Comparison of ENCODE assay signal across 1 cellular context in the genomic region with DNA sequence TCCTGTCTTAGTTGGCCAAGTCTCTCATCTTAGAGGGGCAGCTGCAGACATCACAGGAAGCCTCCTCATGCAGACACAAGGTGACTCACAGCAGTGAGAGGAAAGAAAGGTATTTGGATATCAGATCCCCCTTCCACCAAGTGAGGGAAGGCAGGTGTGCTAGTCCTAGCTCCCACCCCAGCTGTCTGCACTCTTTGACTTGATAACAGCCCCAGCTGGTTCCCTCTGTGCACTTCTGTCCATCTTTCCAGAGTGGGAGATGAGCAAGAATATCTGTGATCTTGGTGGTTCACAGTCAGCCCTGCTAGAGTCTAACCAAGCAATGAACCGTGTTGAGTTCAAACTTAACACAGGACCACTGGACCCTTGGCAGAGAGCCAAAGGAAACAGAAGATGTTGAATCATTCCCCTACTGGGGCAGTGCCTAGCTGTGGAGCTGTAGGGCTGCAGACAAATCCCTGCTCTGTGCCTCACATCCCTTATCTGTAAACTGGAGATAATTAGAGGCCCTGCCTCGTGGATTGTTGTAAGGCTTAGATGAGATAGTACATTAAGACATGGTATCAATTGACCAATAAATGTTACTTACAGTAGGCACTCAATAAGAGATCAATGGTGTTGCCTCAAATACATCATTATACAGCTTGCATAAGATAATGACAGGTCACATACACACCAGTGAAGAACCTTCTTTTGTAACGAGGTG.
A peak's percentile ranks its signal among the peaks of the same experiment; 100 is the strongest.
TF ChIP-seq lines count a peak whose summit lies in the region.

No MANE protein-coding gene starts in this region.

TF ChIP-seq in HepG2, 621 proteins besides CTCF, POLR2A, EP300 and RAD21 (continued from another document and continues in another):
- TF ChIP-seq, protein P1, sequence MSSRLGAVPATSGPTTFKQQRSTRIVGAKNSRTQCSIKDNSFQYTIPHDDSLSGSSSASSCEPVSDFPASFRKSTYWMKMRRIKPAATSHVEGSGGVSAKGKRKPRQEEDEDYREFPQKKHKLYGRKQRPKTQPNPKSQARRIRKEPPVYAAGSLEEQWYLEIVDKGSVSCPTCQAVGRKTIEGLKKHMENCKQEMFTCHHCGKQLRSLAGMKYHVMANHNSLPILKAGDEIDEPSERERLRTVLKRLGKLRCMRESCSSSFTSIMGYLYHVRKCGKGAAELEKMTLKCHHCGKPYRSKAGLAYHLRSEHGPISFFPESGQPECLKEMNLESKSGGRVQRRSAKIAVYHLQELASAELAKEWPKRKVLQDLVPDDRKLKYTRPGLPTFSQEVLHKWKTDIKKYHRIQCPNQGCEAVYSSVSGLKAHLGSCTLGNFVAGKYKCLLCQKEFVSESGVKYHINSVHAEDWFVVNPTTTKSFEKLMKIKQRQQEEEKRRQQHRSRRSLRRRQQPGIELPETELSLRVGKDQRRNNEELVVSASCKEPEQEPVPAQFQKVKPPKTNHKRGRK (CRISPR knock-in tag; IDR thresholded peaks at IDR 0.05): no peak
- TF ChIP-seq, protein P2, sequence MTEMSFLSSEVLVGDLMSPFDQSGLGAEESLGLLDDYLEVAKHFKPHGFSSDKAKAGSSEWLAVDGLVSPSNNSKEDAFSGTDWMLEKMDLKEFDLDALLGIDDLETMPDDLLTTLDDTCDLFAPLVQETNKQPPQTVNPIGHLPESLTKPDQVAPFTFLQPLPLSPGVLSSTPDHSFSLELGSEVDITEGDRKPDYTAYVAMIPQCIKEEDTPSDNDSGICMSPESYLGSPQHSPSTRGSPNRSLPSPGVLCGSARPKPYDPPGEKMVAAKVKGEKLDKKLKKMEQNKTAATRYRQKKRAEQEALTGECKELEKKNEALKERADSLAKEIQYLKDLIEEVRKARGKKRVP (CRISPR knock-in tag; IDR thresholded peaks at IDR 0.05): peak in 1 of 2 experiments; percentile 54; a peak in 1 of 4 replicates
- TF ChIP-seq HMG20A (CRISPR knock-in tag; IDR thresholded peaks at IDR 0.05; ENCODE audit: borderline replicate concordance): peak; percentile 77
- peak; percentile 93 for TF ChIP-seq NFIC (IDR thresholded peaks at IDR 0.05; ENCODE audit: low read length)
- TF ChIP-seq FOXP1 (IDR thresholded peaks at IDR 0.05): no peak
- peak; percentile 40; the same call in 1 of the 2 replicates for TF ChIP-seq FOXP1 (CRISPR knock-in tag; IDR thresholded peaks at IDR 0.05)
- TF ChIP-seq, protein P3, sequence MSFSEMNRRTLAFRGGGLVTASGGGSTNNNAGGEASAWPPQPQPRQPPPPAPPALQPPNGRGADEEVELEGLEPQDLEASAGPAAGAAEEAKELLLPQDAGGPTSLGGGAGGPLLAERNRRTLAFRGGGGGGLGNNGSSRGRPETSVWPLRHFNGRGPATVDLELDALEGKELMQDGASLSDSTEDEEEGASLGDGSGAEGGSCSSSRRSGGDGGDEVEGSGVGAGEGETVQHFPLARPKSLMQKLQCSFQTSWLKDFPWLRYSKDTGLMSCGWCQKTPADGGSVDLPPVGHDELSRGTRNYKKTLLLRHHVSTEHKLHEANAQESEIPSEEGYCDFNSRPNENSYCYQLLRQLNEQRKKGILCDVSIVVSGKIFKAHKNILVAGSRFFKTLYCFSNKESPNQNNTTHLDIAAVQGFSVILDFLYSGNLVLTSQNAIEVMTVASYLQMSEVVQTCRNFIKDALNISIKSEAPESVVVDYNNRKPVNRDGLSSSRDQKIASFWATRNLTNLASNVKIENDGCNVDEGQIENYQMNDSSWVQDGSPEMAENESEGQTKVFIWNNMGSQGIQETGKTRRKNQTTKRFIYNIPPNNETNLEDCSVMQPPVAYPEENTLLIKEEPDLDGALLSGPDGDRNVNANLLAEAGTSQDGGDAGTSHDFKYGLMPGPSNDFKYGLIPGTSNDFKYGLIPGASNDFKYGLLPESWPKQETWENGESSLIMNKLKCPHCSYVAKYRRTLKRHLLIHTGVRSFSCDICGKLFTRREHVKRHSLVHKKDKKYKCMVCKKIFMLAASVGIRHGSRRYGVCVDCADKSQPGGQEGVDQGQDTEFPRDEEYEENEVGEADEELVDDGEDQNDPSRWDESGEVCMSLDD (CRISPR knock-in tag; IDR thresholded peaks at IDR 0.05; ENCODE audit: borderline replicate concordance): no peak
- TF ChIP-seq MATR3 (CRISPR knock-in tag; IDR thresholded peaks at IDR 0.05): no peak
- TF ChIP-seq ZNF264 (CRISPR knock-in tag; IDR thresholded peaks at IDR 0.05): peak; percentile 37; the same call in 1 of the 2 replicates
- TF ChIP-seq, protein P4, sequence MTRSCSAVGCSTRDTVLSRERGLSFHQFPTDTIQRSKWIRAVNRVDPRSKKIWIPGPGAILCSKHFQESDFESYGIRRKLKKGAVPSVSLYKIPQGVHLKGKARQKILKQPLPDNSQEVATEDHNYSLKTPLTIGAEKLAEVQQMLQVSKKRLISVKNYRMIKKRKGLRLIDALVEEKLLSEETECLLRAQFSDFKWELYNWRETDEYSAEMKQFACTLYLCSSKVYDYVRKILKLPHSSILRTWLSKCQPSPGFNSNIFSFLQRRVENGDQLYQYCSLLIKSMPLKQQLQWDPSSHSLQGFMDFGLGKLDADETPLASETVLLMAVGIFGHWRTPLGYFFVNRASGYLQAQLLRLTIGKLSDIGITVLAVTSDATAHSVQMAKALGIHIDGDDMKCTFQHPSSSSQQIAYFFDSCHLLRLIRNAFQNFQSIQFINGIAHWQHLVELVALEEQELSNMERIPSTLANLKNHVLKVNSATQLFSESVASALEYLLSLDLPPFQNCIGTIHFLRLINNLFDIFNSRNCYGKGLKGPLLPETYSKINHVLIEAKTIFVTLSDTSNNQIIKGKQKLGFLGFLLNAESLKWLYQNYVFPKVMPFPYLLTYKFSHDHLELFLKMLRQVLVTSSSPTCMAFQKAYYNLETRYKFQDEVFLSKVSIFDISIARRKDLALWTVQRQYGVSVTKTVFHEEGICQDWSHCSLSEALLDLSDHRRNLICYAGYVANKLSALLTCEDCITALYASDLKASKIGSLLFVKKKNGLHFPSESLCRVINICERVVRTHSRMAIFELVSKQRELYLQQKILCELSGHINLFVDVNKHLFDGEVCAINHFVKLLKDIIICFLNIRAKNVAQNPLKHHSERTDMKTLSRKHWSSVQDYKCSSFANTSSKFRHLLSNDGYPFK (CRISPR knock-in tag; IDR thresholded peaks at IDR 0.05; ENCODE audit: borderline replicate concordance): 0 out of 2 replicates have a peak, but pooled peaks have one; percentile 20
- TF ChIP-seq, protein P5, sequence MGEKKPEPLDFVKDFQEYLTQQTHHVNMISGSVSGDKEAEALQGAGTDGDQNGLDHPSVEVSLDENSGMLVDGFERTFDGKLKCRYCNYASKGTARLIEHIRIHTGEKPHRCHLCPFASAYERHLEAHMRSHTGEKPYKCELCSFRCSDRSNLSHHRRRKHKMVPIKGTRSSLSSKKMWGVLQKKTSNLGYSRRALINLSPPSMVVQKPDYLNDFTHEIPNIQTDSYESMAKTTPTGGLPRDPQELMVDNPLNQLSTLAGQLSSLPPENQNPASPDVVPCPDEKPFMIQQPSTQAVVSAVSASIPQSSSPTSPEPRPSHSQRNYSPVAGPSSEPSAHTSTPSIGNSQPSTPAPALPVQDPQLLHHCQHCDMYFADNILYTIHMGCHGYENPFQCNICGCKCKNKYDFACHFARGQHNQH (CRISPR knock-in tag; IDR thresholded peaks at IDR 0.05): peak; percentile 75; the same call in 1 of the 2 replicates
- TF ChIP-seq GATAD2A (CRISPR knock-in tag; IDR thresholded peaks at IDR 0.05): peak; percentile 86
- TF ChIP-seq FOXA3 (CRISPR knock-in tag; IDR thresholded peaks at IDR 0.05): peak; percentile 83
- TF ChIP-seq MBD4 (IDR thresholded peaks at IDR 0.05; ENCODE audit: borderline replicate concordance, low read length): no peak
- peak; percentile 98 for TF ChIP-seq REPIN1 (CRISPR knock-in tag; IDR thresholded peaks at IDR 0.05; ENCODE audit: borderline replicate concordance, low read depth)
- TF ChIP-seq, protein P6, sequence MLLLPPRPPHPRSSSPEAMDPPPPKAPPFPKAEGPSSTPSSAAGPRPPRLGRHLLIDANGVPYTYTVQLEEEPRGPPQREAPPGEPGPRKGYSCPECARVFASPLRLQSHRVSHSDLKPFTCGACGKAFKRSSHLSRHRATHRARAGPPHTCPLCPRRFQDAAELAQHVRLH (CRISPR knock-in tag; IDR thresholded peaks at IDR 0.05; ENCODE audit: borderline replicate concordance, low read depth): peak; percentile 74; the same call in 1 of the 2 replicates
- 0 out of 2 replicates have a peak, but pooled peaks have one; percentile 29 for TF ChIP-seq MYC (CRISPR knock-in tag; IDR thresholded peaks at IDR 0.05; ENCODE audit: borderline replicate concordance)
- no peak for TF ChIP-seq ZNF660 (CRISPR knock-in tag; IDR thresholded peaks at IDR 0.05; ENCODE audit: borderline replicate concordance, low read depth)
- TF ChIP-seq, protein P7, sequence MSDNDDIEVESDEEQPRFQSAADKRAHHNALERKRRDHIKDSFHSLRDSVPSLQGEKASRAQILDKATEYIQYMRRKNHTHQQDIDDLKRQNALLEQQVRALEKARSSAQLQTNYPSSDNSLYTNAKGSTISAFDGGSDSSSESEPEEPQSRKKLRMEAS (IDR thresholded peaks at IDR 0.05): peak; percentile 42; the same call in 1 of the 2 replicates
- TF ChIP-seq, protein P8, sequence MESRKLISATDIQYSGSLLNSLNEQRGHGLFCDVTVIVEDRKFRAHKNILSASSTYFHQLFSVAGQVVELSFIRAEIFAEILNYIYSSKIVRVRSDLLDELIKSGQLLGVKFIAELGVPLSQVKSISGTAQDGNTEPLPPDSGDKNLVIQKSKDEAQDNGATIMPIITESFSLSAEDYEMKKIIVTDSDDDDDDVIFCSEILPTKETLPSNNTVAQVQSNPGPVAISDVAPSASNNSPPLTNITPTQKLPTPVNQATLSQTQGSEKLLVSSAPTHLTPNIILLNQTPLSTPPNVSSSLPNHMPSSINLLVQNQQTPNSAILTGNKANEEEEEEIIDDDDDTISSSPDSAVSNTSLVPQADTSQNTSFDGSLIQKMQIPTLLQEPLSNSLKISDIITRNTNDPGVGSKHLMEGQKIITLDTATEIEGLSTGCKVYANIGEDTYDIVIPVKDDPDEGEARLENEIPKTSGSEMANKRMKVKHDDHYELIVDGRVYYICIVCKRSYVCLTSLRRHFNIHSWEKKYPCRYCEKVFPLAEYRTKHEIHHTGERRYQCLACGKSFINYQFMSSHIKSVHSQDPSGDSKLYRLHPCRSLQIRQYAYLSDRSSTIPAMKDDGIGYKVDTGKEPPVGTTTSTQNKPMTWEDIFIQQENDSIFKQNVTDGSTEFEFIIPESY (CRISPR knock-in tag; IDR thresholded peaks at IDR 0.05): peak; percentile 9; the same call in 1 of the 2 replicates
- TF ChIP-seq ZNF335 (CRISPR knock-in tag; IDR thresholded peaks at IDR 0.05): 0 out of 2 replicates have a peak, but pooled peaks have one; percentile 18
- peak; percentile 75; the same call in 1 of the 2 replicates for TF ChIP-seq ZMAT3 (CRISPR knock-in tag; conservative IDR thresholded peaks at IDR 0.05)
- TF ChIP-seq ARNTL (CRISPR knock-in tag; IDR thresholded peaks at IDR 0.05): no peak
- TF ChIP-seq ZNF17 (CRISPR knock-in tag; IDR thresholded peaks at IDR 0.05): no peak
- no peak for TF ChIP-seq ZNF749 (CRISPR knock-in tag; IDR thresholded peaks at IDR 0.05; ENCODE audit: borderline replicate concordance)
- TF ChIP-seq TEAD3 (CRISPR knock-in tag; optimal IDR thresholded peaks at IDR 0.05; ENCODE audit: borderline replicate concordance): peak; percentile 44
- peak; percentile 99 for TF ChIP-seq ZNF205 (CRISPR knock-in tag; IDR thresholded peaks at IDR 0.05)
- TF ChIP-seq KDM6A (CRISPR knock-in tag; IDR thresholded peaks at IDR 0.05; ENCODE audit: low read depth): 0 out of 2 replicates have a peak, but pooled peaks have one; percentile 20
- peak; percentile 90; the same call in 1 of the 2 replicates for TF ChIP-seq ZSCAN29 (CRISPR knock-in tag; conservative IDR thresholded peaks at IDR 0.05)
- 0 out of 2 replicates have a peak, but pooled peaks have one; percentile 42 for TF ChIP-seq ZMYM2 (CRISPR knock-in tag; IDR thresholded peaks at IDR 0.05)
- TF ChIP-seq ZBTB7B (CRISPR knock-in tag; IDR thresholded peaks at IDR 0.05): no peak; the same call in 1 of the 2 replicates
- no peak for TF ChIP-seq ZFP37 (CRISPR knock-in tag; IDR thresholded peaks at IDR 0.05; ENCODE audit: borderline replicate concordance)
